ENCODE assay signal across 8 cellular contexts in the genomic region with DNA sequence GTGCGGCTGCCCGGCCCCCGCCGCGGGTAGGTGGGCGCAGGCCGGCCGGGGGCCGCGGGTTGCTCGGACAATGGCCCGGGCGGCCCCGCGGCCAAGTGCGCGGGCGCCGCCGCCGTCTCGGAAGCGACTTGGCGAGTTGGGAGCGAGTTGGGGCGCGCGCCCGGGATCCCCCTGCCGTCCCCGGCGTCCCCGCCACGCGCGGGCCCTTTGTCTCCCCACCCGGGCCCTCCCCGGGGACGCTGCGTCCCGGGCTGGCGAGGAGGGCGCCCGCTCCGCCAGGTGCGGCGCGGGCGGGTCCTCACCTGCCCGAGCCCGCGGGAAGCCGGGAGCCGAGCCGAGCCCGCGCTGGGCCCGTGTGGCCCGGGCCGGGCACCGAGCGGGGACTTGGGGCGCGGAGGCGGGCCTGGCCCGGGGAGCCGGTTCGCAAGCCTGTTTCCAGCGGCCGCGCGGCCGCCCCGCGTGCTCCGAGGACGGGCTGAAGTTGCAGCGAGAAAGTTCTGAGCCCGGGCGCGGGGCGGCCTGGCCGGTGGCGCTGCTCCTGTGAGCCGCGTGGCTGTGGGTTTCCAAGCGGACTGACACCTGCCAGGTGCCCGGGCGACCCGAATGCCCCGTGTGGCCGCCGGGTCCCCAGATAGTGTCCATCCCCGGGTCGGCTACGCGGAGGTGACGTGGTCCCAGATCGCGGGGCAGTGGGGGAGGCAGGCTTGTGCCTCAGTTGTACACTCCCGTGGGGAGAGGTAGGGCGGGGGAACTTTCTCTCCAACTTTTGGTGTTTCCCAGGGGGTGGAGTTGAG. TPM values are rescaled to one million over a fixed set of nuclear protein-coding genes. Genes with fewer than 3 reads are reported as not detected.
DNase-seq lines count a peak whose midpoint lies in the region; ATAC-seq and TF ChIP-seq lines count a peak whose summit lies in the region.

No MANE protein-coding gene starts in this region.

- H3K27ac ChIP-seq in fibroblast of lung (ENCODE audit: insufficient read depth, low read length) (peak overlapping the region; percentile 14), neutrophil (no peak overlapping the region)

- H3K79me2 ChIP-seq in fibroblast of lung (ENCODE audit: control insufficient read depth, insufficient read depth, low read length): no peaks in the 10 kb centered on the region

- peak; percentile 78 for DNase-seq in Right ventricle myocardium inferior (ENCODE audit: missing footprints)
- no peak for DNase-seq in cardiac septum (ENCODE audit: low spot score)
- DNase-seq in WTC11 (ENCODE audit: low spot score): no peak
- DNase-seq in fibroblast of lung (ENCODE audit: low read depth in 2 of 2): peak in 1 of 2 donors; percentile 27
- no peak for DNase-seq in Ammon's horn (ENCODE audit: low spot score)

- H3K36me3 ChIP-seq in fibroblast of lung (ENCODE audit: control insufficient read depth, insufficient read depth, low read length) (no peaks in the 10 kb centered on the region), neutrophil (no peaks in the 10 kb centered on the region)

- TF ChIP-seq CTCF in WTC11 (IDR thresholded peaks at IDR 0.05) (no peak), fibroblast of lung (conservative IDR thresholded peaks at IDR 0.05 in 1 of 2, IDR thresholded peaks at IDR 0.05 in 1 of 2; ENCODE audit: low read depth in 1 of 2, low read length in 2 of 2) (no peak), neutrophil (IDR thresholded peaks at IDR 0.05) (no peak)

- intact Hi-C loops in Right ventricle myocardium inferior (cut with DNase I) (loop anchor here (1.0 to 5.0 kb wide), 2 partner anchors 39 to 68 kb away; no protein-coding TSS in a partner anchor), cardiac septum (cut with DNase I) (loop anchor here (2.0 to 5.0 kb wide), 3 partner anchors 34 to 60 kb away; a partner anchor contains a TSS)

- H3K9ac ChIP-seq in fibroblast of lung (ENCODE audit: insufficient read depth, low read length): peak overlapping the region; percentile 35

- no peaks in the 10 kb centered on the region for H4K20me1 ChIP-seq in fibroblast of lung (ENCODE audit: control insufficient read depth, extremely low read depth, insufficient read depth, low read length)

- H3K4me1 ChIP-seq in fibroblast of lung (ENCODE audit: control insufficient read depth, extremely low read depth, insufficient read depth, low read length) (peaks cover 2% of the 10 kb centered on the region), neutrophil (ENCODE audit: control insufficient read depth in 1 of 2, insufficient read depth in 1 of 2, low read depth in 1 of 2, low read length in 1 of 2) (peaks cover 10 to 13% of the 10 kb centered on the region in 2 experiments)

- H2AFZ ChIP-seq in fibroblast of lung (ENCODE audit: low read length): peak overlapping the region; percentile 61

- POLR2A ChIA-PET in WTC11 (lab: Charles Lee): no interaction called here

- no peaks in the 10 kb centered on the region for H3K36me3 Mint-ChIP-seq in WTC11

- CTCF ChIA-PET in WTC11 (lab: Charles Lee): interaction anchor here (0.9 to 1.9 kb wide), 3 partner anchors 15 to 41 kb away, joined by 3 to 11 read pairs (median 3); no protein-coding TSS in a partner anchor

- H3K4me3 Mint-ChIP-seq in WTC11: peak overlapping the region; percentile 88

- H3K9me3 Mint-ChIP-seq in WTC11: no peaks in the 10 kb centered on the region

- H3K27me3 ChIP-seq in fibroblast of lung (ENCODE audit: control insufficient read depth, insufficient read depth, low read length) (no peaks in the 10 kb centered on the region), neutrophil (peaks cover 76% of the 10 kb centered on the region)

- peaks cover 52% of the 10 kb centered on the region for H3K4me1 Mint-ChIP-seq in WTC11

- H3K27me3 Mint-ChIP-seq in WTC11 (ENCODE audit: low read depth): peaks cover 5% of the 10 kb centered on the region; the same call in 1 of the 2 replicates

- H3K4me2 ChIP-seq in fibroblast of lung (ENCODE audit: extremely low read depth, insufficient read depth, low read length): peak overlapping the region; percentile 53

- ATAC-seq in Right ventricle myocardium inferior: peak; percentile 6
- ATAC-seq in WTC11: peak; percentile 7
- no peak for ATAC-seq in HG03159 (IDR thresholded peaks at IDR 0.05; ENCODE audit: unreplicated experiment)
- ATAC-seq in GM21529 (IDR thresholded peaks at IDR 0.05; ENCODE audit: unreplicated experiment): no peak

- peak overlapping the region; percentile 97 for H3K27ac Mint-ChIP-seq in WTC11

- H3K4me3 ChIP-seq in fibroblast of lung (replicated peaks in 1 of 4; ENCODE audit: control extremely low read depth in 1 of 4, insufficient read depth in 1 of 4, low read depth in 3 of 4, low read length in 4 of 4) (peak overlapping the region; percentile 41 to 78 (median 63)), neutrophil (ENCODE audit: low read depth in 1 of 2, low read length in 1 of 2) (peak overlapping the region; percentile 17 to 28)

- H3K9me3 ChIP-seq in fibroblast of lung (ENCODE audit: control insufficient read depth, insufficient read depth, low read depth, low read length): no peaks in the 10 kb centered on the region
- no peaks in the 10 kb centered on the region for H3K9me3 ChIP-seq in neutrophil

TF ChIP-seq in WTC11, 78 proteins besides CTCF, POLR2A, EP300 and RAD21:
- TF ChIP-seq ATF1 (CRISPR knock-in tag; IDR thresholded peaks at IDR 0.05) (no peak), CBFB (CRISPR knock-in tag; IDR thresholded peaks at IDR 0.05; ENCODE audit: low read depth) (no peak), MYBL2 (CRISPR knock-in tag; IDR thresholded peaks at IDR 0.05) (0 out of 2 replicates have a peak, but pooled peaks have one; percentile 35)

RNA-seq across cellular contexts. Expression of a gene that starts 0.6 kb away (rescaled TPM):
- 61.6 TPM for total RNA-seq in Right ventricle myocardium inferior
- 38.6 TPM for total RNA-seq in cardiac septum
- 41.6 to 48.8 TPM (median 41.9 TPM) in 3 replicates for total RNA-seq in WTC11 (2021)
- 20.8 and 22.0 TPM in 2 replicates for total RNA-seq in fibroblast of lung
- 3.5 and 3.8 TPM in 2 replicates for polyA plus RNA-seq in fibroblast of lung
- 11.3 and 14.3 TPM in 2 replicates for polyA plus RNA-seq in fibroblast of lung (2012)
- polyA minus RNA-seq in fibroblast of lung (ENCODE audit: low replicate concordance): 16.4 and 23.0 TPM in 2 replicates

RNA-seq across cellular contexts. Expression of a gene that starts 41.2 kb away (rescaled TPM):
- total RNA-seq in Right ventricle myocardium inferior (29.4 TPM), cardiac septum (45.2 TPM), WTC11 (2021) (41.8 to 53.7 TPM (median 43.8 TPM) in 3 replicates), fibroblast of lung (14.1 and 25.4 TPM in 2 replicates)
- polyA plus RNA-seq in fibroblast of lung: 45.6 TPM in 2 replicates
- polyA plus RNA-seq in fibroblast of lung (2012): 74.7 and 76.0 TPM in 2 replicates
- 210 and 228 TPM in 2 replicates for polyA minus RNA-seq in fibroblast of lung (ENCODE audit: low replicate concordance)

Comparison
In these comparisons a context has a peak if more than half of its experiments do, and no peak if none do; other contexts are left out.
1. ATAC-seq: peak in Right ventricle myocardium inferior (single experiment) and WTC11 (single experiment); none in HG03159 (single experiment) and GM21529 (single experiment).